ENCODE assay signal across 1 cellular context in the genomic region with DNA sequence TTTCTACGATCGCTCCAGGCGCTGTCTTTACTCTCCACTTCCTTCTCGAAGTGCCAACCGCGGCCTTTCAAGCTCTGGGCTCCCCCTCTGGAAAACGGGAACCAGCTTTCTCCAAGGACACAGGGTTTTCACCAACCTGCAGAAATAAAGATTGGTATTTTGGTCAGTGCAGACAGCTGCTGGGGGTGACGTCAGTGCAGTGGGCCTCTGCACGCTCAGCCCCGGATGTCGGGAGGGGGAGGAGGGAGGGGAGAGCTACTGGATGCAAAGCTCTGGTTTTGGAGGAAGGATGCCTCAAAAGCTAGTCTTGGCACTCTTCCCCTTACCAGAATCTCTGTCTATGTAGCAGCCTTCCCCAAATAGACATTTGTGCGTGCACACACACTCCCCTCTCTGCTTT.
TF ChIP-seq lines count a peak whose summit lies in the region.

No MANE protein-coding gene starts in this region.

TF ChIP-seq in K562, 482 proteins besides CTCF, POLR2A, EP300 and RAD21 (continued from another document):
- TF ChIP-seq ATF7 (IDR thresholded peaks at IDR 0.05) = peak; percentile 74
- no peak for TF ChIP-seq NCOA4 (IDR thresholded peaks at IDR 0.05; ENCODE audit: partially characterized antibody)
- peak; percentile 72 for TF ChIP-seq CREM (IDR thresholded peaks at IDR 0.05; ENCODE audit: low read depth)
- TF ChIP-seq EZH2 (IDR thresholded peaks at IDR 0.05; ENCODE audit: borderline replicate concordance, low read depth, low read length) = no peak
- TF ChIP-seq PCBP2 (IDR thresholded peaks at IDR 0.05; ENCODE audit: low read depth, low read length, poor library complexity, severe bottlenecking) = no peak
- no peak for TF ChIP-seq HDAC2 (IDR thresholded peaks at IDR 0.05)
- TF ChIP-seq ATF1 (CRISPR knock-in tag; IDR thresholded peaks at IDR 0.05) = no peak
- TF ChIP-seq ATF1 (tag; IDR thresholded peaks at IDR 0.05) = peak; percentile 56; the same call in 1 of the 2 replicates
- peak; percentile 45 for TF ChIP-seq ETV1 (tag; conservative IDR thresholded peaks at IDR 0.05; ENCODE audit: low read depth)
- peak; percentile 56 for TF ChIP-seq VEZF1 (CRISPR knock-in tag; IDR thresholded peaks at IDR 0.05)
- TF ChIP-seq NFE2L1 (tag; IDR thresholded peaks at IDR 0.05; ENCODE audit: borderline replicate concordance, low read depth) = no peak
- TF ChIP-seq JUND (IDR thresholded peaks at IDR 0.05; ENCODE audit: borderline replicate concordance, low read depth, low read length) = peak; percentile 60
- no peak; the same call in 2 of the 3 replicates for TF ChIP-seq JUND (tag; IDR thresholded peaks at IDR 0.05; ENCODE audit: borderline replicate concordance, low read depth, low read length)
- no peak for TF ChIP-seq ZNF175 (CRISPR knock-in tag; IDR thresholded peaks at IDR 0.05; ENCODE audit: low read depth)
- no peak for TF ChIP-seq ETV6 (IDR thresholded peaks at IDR 0.05; ENCODE audit: borderline replicate concordance in 1 of 2, low read depth in 2 of 2, low read length in 1 of 2)
- TF ChIP-seq ETV6 (CRISPR knock-in tag; IDR thresholded peaks at IDR 0.05; ENCODE audit: borderline replicate concordance) = no peak
TF ChIP-seq in K562: peak in this region for 8.
